9 cellular contexts compared by ENCODE assay signal in genomic region chr12:79373896-79374499, GRCh38.
DNase-seq lines count a peak whose midpoint lies in the region; ATAC-seq, FAIRE-seq and TF ChIP-seq lines count a peak whose summit lies in the region.
"Had no signal": no experiment of that assay in that cellular context is flagged by ENCODE, and none has a peak within 500 bp of the region (broad histone marks: within the 10 kb centered on the region; RNA-seq: fewer than 3 reads in every experiment).

No MANE protein-coding gene starts in this region.

- no peaks in the 10 kb centered on the region for H3K9me3 Mint-ChIP-seq in activated CD4-positive, alpha-beta T cell treated with anti-CD3 and anti-CD28 coated beads for 36 hours (ENCODE audit: low read depth)

- H3K27me3 ChIP-seq in HL-60 (ENCODE audit: insufficient read depth, poor library complexity, severe bottlenecking): no peaks in the 10 kb centered on the region
- H3K27me3 ChIP-seq in SU-DHL-6 (ENCODE audit: low read length): no peaks in the 10 kb centered on the region
- H3K27me3 ChIP-seq in upper lobe of right lung: no peaks in the 10 kb centered on the region

- peak; percentile 34 for DNase-seq in activated CD4-positive, alpha-beta T cell treated with anti-CD3 and anti-CD28 coated beads for 36 hours
- DNase-seq in activated CD4-positive, alpha-beta T cell treated with anti-CD3 and anti-CD28 coated beads for 1 hour: no peak
- peak; percentile 13 for DNase-seq in GM20000 (ENCODE audit: low spot score)
- DNase-seq in HL-60 (ENCODE audit: low read depth in 1 of 2, low spot score in 1 of 2): no peak
- peak; percentile 31 for DNase-seq in glomerular visceral epithelial cell (ENCODE audit: extremely low spot score)
- no peak for DNase-seq in upper lobe of right lung
- no peak for DNase-seq in RCC 7860 (ENCODE audit: low spot score)

- H3K36me3 Mint-ChIP-seq in activated CD4-positive, alpha-beta T cell treated with anti-CD3 and anti-CD28 coated beads for 36 hours (ENCODE audit: low read depth): no peaks in the 10 kb centered on the region

- CTCF ChIA-PET in activated CD4-positive, alpha-beta T cell treated with anti-CD3 and anti-CD28 coated beads for 36 hours (lab: Charles Lee): interaction anchor here (0.9 to 1.6 kb wide), 2 partner anchors 15 to 27 kb away, joined by 4 to 6 read pairs; no protein-coding TSS in a partner anchor

- TF ChIP-seq CTCF in GM20000 (IDR thresholded peaks at IDR 0.05; ENCODE audit: extremely low read depth, missing control alignments): peak; percentile 6
- TF ChIP-seq CTCF in HL-60 (IDR thresholded peaks at IDR 0.05; ENCODE audit: insufficient read depth, low read length): peak; percentile 33
- peak; percentile 78 for TF ChIP-seq CTCF in SU-DHL-6 (IDR thresholded peaks at IDR 0.05; ENCODE audit: insufficient read depth, low read length, poor library complexity, severe bottlenecking)
- TF ChIP-seq CTCF in upper lobe of right lung (IDR thresholded peaks at IDR 0.05): peak; percentile 65

- no peaks in the 10 kb centered on the region for H3K36me3 ChIP-seq in SU-DHL-6 (ENCODE audit: low read length)
- no peaks in the 10 kb centered on the region for H3K36me3 ChIP-seq in upper lobe of right lung

- H3K27ac ChIP-seq in HL-60 (replicated peaks): no peak overlapping the region
- no peak overlapping the region for H3K27ac ChIP-seq in SU-DHL-6 (ENCODE audit: low read depth, low read length)
- no peak overlapping the region for H3K27ac ChIP-seq in upper lobe of right lung

- no peak overlapping the region for H3K9ac ChIP-seq in SU-DHL-6 (ENCODE audit: low read length)

- H3K9me3 ChIP-seq in SU-DHL-6 (ENCODE audit: insufficient read depth, low read length) (no peaks in the 10 kb centered on the region), upper lobe of right lung (no peaks in the 10 kb centered on the region)

- no peak for ATAC-seq in activated CD4-positive, alpha-beta T cell treated with anti-CD3 and anti-CD28 coated beads for 36 hours
- peak; percentile 66 for ATAC-seq in upper lobe of right lung

- POLR2A ChIA-PET in activated CD4-positive, alpha-beta T cell treated with anti-CD3 and anti-CD28 coated beads for 36 hours (lab: Charles Lee): no interaction called here

- H3K27me3 Mint-ChIP-seq in activated CD4-positive, alpha-beta T cell treated with anti-CD3 and anti-CD28 coated beads for 36 hours: no peaks in the 10 kb centered on the region
- H3K27me3 Mint-ChIP-seq: central memory CD8-positive, alpha-beta T cell had no signal

- FAIRE-seq in RCC 7860 (lab: Jason Lieb, UNC): no peak

- H3K4me3 Mint-ChIP-seq in activated CD4-positive, alpha-beta T cell treated with anti-CD3 and anti-CD28 coated beads for 36 hours: no peak overlapping the region
- H3K4me3 Mint-ChIP-seq: central memory CD8-positive, alpha-beta T cell had no signal

- H4K20me1 ChIP-seq in SU-DHL-6 (ENCODE audit: low read depth, low read length): no peaks in the 10 kb centered on the region

- no peaks in the 10 kb centered on the region for H3K79me2 ChIP-seq in SU-DHL-6 (ENCODE audit: insufficient read depth, low read length)

- H3K4me3 ChIP-seq in HL-60 (replicated peaks; ENCODE audit: insufficient read depth, low read length): no peak overlapping the region
- no peak overlapping the region for H3K4me3 ChIP-seq in SU-DHL-6 (ENCODE audit: insufficient read depth, low read length, poor library complexity, severe bottlenecking)
- H3K4me3 ChIP-seq in upper lobe of right lung: no peak overlapping the region

- H3K4me1 ChIP-seq in upper lobe of right lung: no peaks in the 10 kb centered on the region

- H3K27ac Mint-ChIP-seq in activated CD4-positive, alpha-beta T cell treated with anti-CD3 and anti-CD28 coated beads for 36 hours: no peak overlapping the region

- no peaks in the 10 kb centered on the region for H3K4me1 Mint-ChIP-seq in activated CD4-positive, alpha-beta T cell treated with anti-CD3 and anti-CD28 coated beads for 36 hours
- H3K4me1 Mint-ChIP-seq: central memory CD8-positive, alpha-beta T cell had no signal

- no peak overlapping the region for H2AFZ ChIP-seq in SU-DHL-6 (ENCODE audit: low read depth, low read length, severe bottlenecking)

- H3K4me2 ChIP-seq in SU-DHL-6 (ENCODE audit: low read depth, low read length, poor library complexity, severe bottlenecking): no peak overlapping the region

- no peaks in the 10 kb centered on the region for H3F3A ChIP-seq in SU-DHL-6 (ENCODE audit: insufficient read depth)

- intact Hi-C loops in activated CD4-positive, alpha-beta T cell treated with anti-CD3 and anti-CD28 coated beads for 36 hours (cut with DNase I, micrococcal nuclease): loop anchor here in 1 of 2 experiments (5.0 kb wide), 1 partner anchor 1227 kb away; no protein-coding TSS in a partner anchor
- intact Hi-C loops in upper lobe of right lung (cut with DNase I): no loop called here

- H3K9me2 ChIP-seq in SU-DHL-6 (replicated peaks; ENCODE audit: insufficient read depth, low read length): no peaks in the 10 kb centered on the region

Comparison
In these comparisons a context has a peak if more than half of its experiments do, and no peak if none do; other contexts are left out.
1. DNase-seq: peak in activated CD4-positive, alpha-beta T cell treated with anti-CD3 and anti-CD28 coated beads for 36 hours (single experiment), GM20000 (single experiment) and glomerular visceral epithelial cell (single experiment); none in activated CD4-positive, alpha-beta T cell treated with anti-CD3 and anti-CD28 coated beads for 1 hour (single experiment), HL-60 (0 of 2), upper lobe of right lung (single experiment) and RCC 7860 (single experiment).
2. CTCF ChIP-seq: peak in every context shown above with its lines; median percentile 78 in SU-DHL-6; 65 in upper lobe of right lung; 33 in HL-60; 6 in GM20000.